16 cellular contexts compared by ENCODE assay signal in the genomic region with DNA sequence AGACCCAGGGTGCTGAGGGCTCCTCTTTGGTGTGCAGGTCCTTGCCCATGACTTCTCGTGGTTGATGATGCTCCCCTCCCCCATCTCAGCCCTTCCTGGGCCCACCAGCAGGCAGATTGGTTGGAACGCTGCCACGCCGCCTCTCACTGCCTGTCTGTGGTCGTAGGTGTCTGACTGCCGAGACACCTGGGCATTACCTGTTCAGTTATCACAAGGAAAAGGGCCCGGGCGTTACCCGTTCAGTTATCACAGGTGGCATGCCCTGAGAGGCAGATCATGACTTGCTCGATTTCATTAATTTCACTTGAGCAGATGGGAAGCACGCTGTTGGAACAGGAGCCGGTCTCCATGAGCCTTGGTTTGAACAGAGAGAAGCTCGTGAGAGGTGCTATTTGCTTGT. TPM values are rescaled to one million over a fixed set of nuclear protein-coding genes. Genes with fewer than 3 reads are reported as not detected.
DNase-seq lines count a peak whose midpoint lies in the region; ATAC-seq, FAIRE-seq and TF ChIP-seq lines count a peak whose summit lies in the region.
"Had no signal": no experiment of that assay in that cellular context is flagged by ENCODE, and none has a peak within 500 bp of the region (broad histone marks: within the 10 kb centered on the region; RNA-seq: fewer than 3 reads in every experiment).

No MANE protein-coding gene starts in this region.

- intact Hi-C loops in breast epithelium (cut with DNase I; ENCODE audit: low total_unique reads) = no loop called here
- intact Hi-C loops in naive thymus-derived CD4-positive, alpha-beta T cell (cut with micrococcal nuclease) = no loop called here

- H3K27me3 Mint-ChIP-seq in CD4-positive, CD25-positive, alpha-beta regulatory T cell = no peaks in the 10 kb centered on the region
- H3K27me3 Mint-ChIP-seq in IgD-negative memory B cell (no peaks in the 10 kb centered on the region), type B pancreatic cell (no peaks in the 10 kb centered on the region)
- H3K27me3 Mint-ChIP-seq in naive thymus-derived CD4-positive, alpha-beta T cell = no peaks in the 10 kb centered on the region
- H3K27me3 Mint-ChIP-seq: stimulated activated naive CD8-positive, alpha-beta T cell treated with anti-CD3 and anti-CD28 coated beads, Interleukin-15, amount 100 ng/mL, for 72 hours had no signal

- H3K4me3 Mint-ChIP-seq in CD4-positive, CD25-positive, alpha-beta regulatory T cell = no peak overlapping the region
- H3K4me3 Mint-ChIP-seq in IgD-negative memory B cell (no peak overlapping the region), type B pancreatic cell (no peak overlapping the region)
- no peak overlapping the region for H3K4me3 Mint-ChIP-seq in naive thymus-derived CD4-positive, alpha-beta T cell

- H3K4me3 ChIP-seq in CD4-positive, CD25-positive, alpha-beta regulatory T cell (ENCODE audit: low read depth, low read length) = no peak overlapping the region
- H3K4me3 ChIP-seq in breast epithelium = no peak overlapping the region
- H3K4me3 ChIP-seq in naive thymus-derived CD4-positive, alpha-beta T cell (ENCODE audit: low read length) = no peak overlapping the region

- TF ChIP-seq POLR2A in breast epithelium (IDR thresholded peaks at IDR 0.05) = no peak
- TF ChIP-seq POLR2A in GM12891 (IDR thresholded peaks at IDR 0.05; ENCODE audit: low read depth, low read length) = no peak

- no peaks in the 10 kb centered on the region for H3K9me3 Mint-ChIP-seq in CD4-positive, CD25-positive, alpha-beta regulatory T cell
- H3K9me3 Mint-ChIP-seq in IgD-negative memory B cell (no peaks in the 10 kb centered on the region), type B pancreatic cell (no peaks in the 10 kb centered on the region)
- no peaks in the 10 kb centered on the region for H3K9me3 Mint-ChIP-seq in naive thymus-derived CD4-positive, alpha-beta T cell
- H3K9me3 Mint-ChIP-seq: stimulated activated naive CD8-positive, alpha-beta T cell treated with anti-CD3 and anti-CD28 coated beads, Interleukin-15, amount 100 ng/mL, for 72 hours had no signal

- no peak for FAIRE-seq in GM12891 (lab: Jason Lieb, UNC)

- no peaks in the 10 kb centered on the region for H3K9me3 ChIP-seq in CD4-positive, CD25-positive, alpha-beta regulatory T cell (ENCODE audit: control insufficient read depth in 2 of 2, low read length in 2 of 2)
- no peaks in the 10 kb centered on the region for H3K9me3 ChIP-seq in breast epithelium
- H3K9me3 ChIP-seq in naive thymus-derived CD4-positive, alpha-beta T cell (ENCODE audit: control insufficient read depth in 2 of 3, low read length in 3 of 3) = no peaks in the 10 kb centered on the region

- ATAC-seq in CD4-positive, CD25-positive, alpha-beta regulatory T cell (ENCODE audit: low read depth in 2 of 2) = no peak
- ATAC-seq in naive thymus-derived CD4-positive, alpha-beta T cell = no peak
- ATAC-seq in HG03196 (IDR thresholded peaks at IDR 0.05; ENCODE audit: unreplicated experiment) (no peak), GM18498 (IDR thresholded peaks at IDR 0.05; ENCODE audit: unreplicated experiment) (no peak)
- ATAC-seq: activated CD4-positive, CD25-positive, alpha-beta regulatory T cell treated with anti-CD3 and anti-CD28 coated beads, Interleukin-2, amount 50 U/mL, for 24 hours; Panc1; stimulated activated naive CD8-positive, alpha-beta T cell treated with anti-CD3 and anti-CD28 coated beads, Interleukin-15, amount 100 ng/mL, for 72 hours had no signal

- DNase-seq in CD4-positive, CD25-positive, alpha-beta regulatory T cell = no peak
- DNase-seq in breast epithelium (ENCODE audit: low spot score in 2 of 2) (no peak), type B pancreatic cell (ENCODE audit: extremely low spot score, unreplicated experiment) (no peak), GM12891 (ENCODE audit: insufficient read length, low spot score) (no peak)
- DNase-seq in naive thymus-derived CD4-positive, alpha-beta T cell = no peak
- DNase-seq: aorta; H7; NCI-H1092 treated with DMSO at 0.1 percent for 48 hours; stimulated activated naive CD8-positive, alpha-beta T cell treated with anti-CD3 and anti-CD28 coated beads, Interleukin-15, amount 100 ng/mL, for 72 hours had no signal

- H3K4me1 ChIP-seq in CD4-positive, CD25-positive, alpha-beta regulatory T cell (ENCODE audit: control insufficient read depth, insufficient read depth, low read length, poor library complexity, severe bottlenecking) = no peaks in the 10 kb centered on the region
- peaks cover 4 to 16% of the 10 kb centered on the region in 2 donors for H3K4me1 ChIP-seq in breast epithelium
- no peaks in the 10 kb centered on the region for H3K4me1 ChIP-seq in naive thymus-derived CD4-positive, alpha-beta T cell (ENCODE audit: control insufficient read depth in 2 of 2, insufficient read depth in 2 of 2, low read length in 2 of 2)

- POLR2A ChIA-PET in naive thymus-derived CD4-positive, alpha-beta T cell (lab: Charles Lee) = interaction anchor here (1.1 kb wide), 2 partner anchors 10 to 30 kb away, joined by 3 to 4 read pairs; no protein-coding TSS in a partner anchor

- no peaks in the 10 kb centered on the region for H3K27me3 ChIP-seq in CD4-positive, CD25-positive, alpha-beta regulatory T cell (ENCODE audit: control insufficient read depth, insufficient read depth, low read length)
- H3K27me3 ChIP-seq in breast epithelium = no peaks in the 10 kb centered on the region
- H3K27me3 ChIP-seq in naive thymus-derived CD4-positive, alpha-beta T cell (ENCODE audit: control insufficient read depth in 2 of 2, insufficient read depth in 2 of 2, low read length in 2 of 2) = no peaks in the 10 kb centered on the region

- no peak overlapping the region for H3K27ac ChIP-seq in CD4-positive, CD25-positive, alpha-beta regulatory T cell (ENCODE audit: insufficient read depth, low read length, poor library complexity, severe bottlenecking)
- H3K27ac ChIP-seq in breast epithelium = peak overlapping the region; percentile 72 to 76
- no peak overlapping the region for H3K27ac ChIP-seq in naive thymus-derived CD4-positive, alpha-beta T cell (ENCODE audit: low read depth, low read length)

- peaks cover 79% of the 10 kb centered on the region for H3K36me3 ChIP-seq in CD4-positive, CD25-positive, alpha-beta regulatory T cell (ENCODE audit: control insufficient read depth, insufficient read depth, low read length)
- no peaks in the 10 kb centered on the region for H3K36me3 ChIP-seq in breast epithelium
- H3K36me3 ChIP-seq in naive thymus-derived CD4-positive, alpha-beta T cell (ENCODE audit: control insufficient read depth in 2 of 3, insufficient read depth in 3 of 3, low read length in 3 of 3) = peaks cover 7 to 79% (median 11%) of the 10 kb centered on the region in 3 experiments

- H3K4me1 Mint-ChIP-seq in CD4-positive, CD25-positive, alpha-beta regulatory T cell = peaks cover 0 to 12% (median 11%) of the 10 kb centered on the region in 4 donors
- peaks cover 13 to 14% (median 14%) of the 10 kb centered on the region in 3 donors for H3K4me1 Mint-ChIP-seq in IgD-negative memory B cell
- H3K4me1 Mint-ChIP-seq in naive thymus-derived CD4-positive, alpha-beta T cell = peaks cover 13 to 40% (median 24%) of the 10 kb centered on the region in 7 donors
- peaks cover 5% of the 10 kb centered on the region for H3K4me1 Mint-ChIP-seq in type B pancreatic cell (ENCODE audit: unreplicated experiment)

- H3K27ac Mint-ChIP-seq in CD4-positive, CD25-positive, alpha-beta regulatory T cell = peak overlapping the region; percentile 56 to 86 (median 82)
- H3K27ac Mint-ChIP-seq in IgD-negative memory B cell = peak overlapping the region in 2 of 3 donors; percentile 33 to 62
- peak overlapping the region in 8 of 9 donors; percentile 36 to 90 (median 79) for H3K27ac Mint-ChIP-seq in naive thymus-derived CD4-positive, alpha-beta T cell
- H3K27ac Mint-ChIP-seq in type B pancreatic cell = no peak overlapping the region

- H3K36me3 Mint-ChIP-seq in CD4-positive, CD25-positive, alpha-beta regulatory T cell = peaks cover 51% of the 10 kb centered on the region
- peaks cover 4% of the 10 kb centered on the region for H3K36me3 Mint-ChIP-seq in IgD-negative memory B cell
- H3K36me3 Mint-ChIP-seq in naive thymus-derived CD4-positive, alpha-beta T cell = peaks cover 16 to 66% (median 33%) of the 10 kb centered on the region in 5 donors
- H3K36me3 Mint-ChIP-seq in type B pancreatic cell = peaks cover 28% of the 10 kb centered on the region

- no peak for TF ChIP-seq CTCF in breast epithelium (IDR thresholded peaks at IDR 0.05)
- no peak for TF ChIP-seq CTCF in type B pancreatic cell (conservative IDR thresholded peaks at IDR 0.05)

- CTCF ChIA-PET in naive thymus-derived CD4-positive, alpha-beta T cell (lab: Charles Lee) = interaction anchor here (0.6 to 0.7 kb wide), 2 partner anchors 11 to 19 kb away, joined by 3 to 4 read pairs; no protein-coding TSS in a partner anchor

TF ChIP-seq in GM12891, 5 proteins besides CTCF, POLR2A, EP300 and RAD21:
- TF ChIP-seq POLR2AphosphoS5 (IDR thresholded peaks at IDR 0.05; ENCODE audit: low read depth, low read length) = no peak

RNA-seq across cellular contexts. Expression of a gene that starts 42.5 kb away (rescaled TPM):
- total RNA-seq in CD4-positive, CD25-positive, alpha-beta regulatory T cell = not detected
- under 1 TPM in 2 of 4 donors, not detected in 2; 0.13 to 0.14 TPM for polyA plus RNA-seq in CD4-positive, CD25-positive, alpha-beta regulatory T cell
- polyA plus RNA-seq in IgD-negative memory B cell = 0.16 TPM
- 1 to 10 TPM in 1 of 3 donors, under 1 TPM in 2; 0.66 to 3.2 (median 0.73) TPM for total RNA-seq in breast epithelium
- total RNA-seq in naive thymus-derived CD4-positive, alpha-beta T cell = under 1 TPM in 1 of 5 experiments, not detected in 4; 0.44 TPM
- under 1 TPM in 1 of 2 donors, not detected in 1; 0.47 TPM for polyA plus RNA-seq in naive thymus-derived CD4-positive, alpha-beta T cell
- total RNA-seq in type B pancreatic cell (ENCODE audit: low replicate concordance) = not detected in 2 replicates
- polyA plus RNA-seq in GM12891 (2012; ENCODE audit: low read depth, missing spikeins) = 0.18 TPM
- total RNA-seq: fibroblast of villous mesenchyme, H7, NCI-H460 had no signal

Comparison
In these comparisons a context has a peak if more than half of its experiments do, and no peak if none do; other contexts are left out.
1. H3K27ac ChIP-seq: peak in breast epithelium (2 of 2); none in CD4-positive, CD25-positive, alpha-beta regulatory T cell (single experiment) and naive thymus-derived CD4-positive, alpha-beta T cell (single experiment).